Comparison of ENCODE assay signal across 23 cellular contexts in genomic region chr5:166493042-166493441, GRCh38.
"Had no signal": no experiment of that assay in that cellular context is flagged by ENCODE, and none has a peak within 500 bp of the region (broad histone marks: within the 10 kb centered on the region; RNA-seq: fewer than 3 reads in every experiment).

No MANE protein-coding gene starts in this region.

- H3K4me3 Mint-ChIP-seq: mesothelial cell of epicardium; naive thymus-derived CD4-positive, alpha-beta T cell; natural killer cell treated with Interleukin-12 subunit alpha and Interleukin-12 subunit beta and Interleukin-15 and Interleukin-18, amount 100 ng/mL, for 72 hours; stimulated activated effector memory CD8-positive, alpha-beta T cell treated with anti-CD3 and anti-CD28 coated beads, Interleukin-12 subunit alpha, Interleukin-12 subunit beta, amount 100 ng/mL, for 72 hours; stimulated activated naive CD8-positive, alpha-beta T cell treated with anti-CD3 and anti-CD28 coated beads, Interleukin-15, Interleukin-2, amounts not matched to agents 100 ng/mL and 50 ng/mL, for 24 hours; type B pancreatic cell had no signal

- H3K27ac ChIP-seq: pancreas, prostate gland, right lobe of liver, skin epidermis, spleen, suprapubic skin, tibial nerve, vagina had no signal

- DNase-seq: hippocampal formation; left cardiac atrium; mucosa of descending colon; naive thymus-derived CD4-positive, alpha-beta T cell; pancreas; posterior cingulate gyrus; retina; right lobe of liver; spleen; stimulated activated CD4-positive, alpha-beta T cell treated with anti-CD3 and anti-CD28 coated beads, Interleukin-4, amount 100 ng/mL, for 24 hours; stimulated activated naive CD4-positive, alpha-beta T cell had no signal

- H3K9me3 Mint-ChIP-seq: mesothelial cell of epicardium; natural killer cell treated with Interleukin-12 subunit alpha and Interleukin-12 subunit beta and Interleukin-15 and Interleukin-18, amount 100 ng/mL, for 72 hours; type B pancreatic cell had no signal

- H3K4me1 Mint-ChIP-seq: naive thymus-derived CD4-positive, alpha-beta T cell; stimulated activated effector memory CD8-positive, alpha-beta T cell treated with anti-CD3 and anti-CD28 coated beads, Interleukin-12 subunit alpha, Interleukin-12 subunit beta, amount 100 ng/mL, for 72 hours had no signal

- H3K27me3 Mint-ChIP-seq: naive thymus-derived CD4-positive, alpha-beta T cell; natural killer cell treated with Interleukin-12 subunit alpha and Interleukin-12 subunit beta and Interleukin-15 and Interleukin-18, amount 100 ng/mL, for 72 hours; stimulated activated naive CD8-positive, alpha-beta T cell treated with anti-CD3 and anti-CD28 coated beads, Interleukin-15, Interleukin-2, amounts not matched to agents 100 ng/mL and 50 ng/mL, for 24 hours; type B pancreatic cell had no signal

- H3K4me1 ChIP-seq: prostate gland, right lobe of liver, spleen, suprapubic skin, tibial nerve, vagina had no signal

- H3K27ac Mint-ChIP-seq: mesothelial cell of epicardium; naive thymus-derived CD4-positive, alpha-beta T cell; natural killer cell treated with Interleukin-12 subunit alpha and Interleukin-12 subunit beta and Interleukin-15 and Interleukin-18, amount 100 ng/mL, for 72 hours; stimulated activated effector memory CD8-positive, alpha-beta T cell treated with anti-CD3 and anti-CD28 coated beads, Interleukin-12 subunit alpha, Interleukin-12 subunit beta, amount 100 ng/mL, for 72 hours; stimulated activated naive CD8-positive, alpha-beta T cell treated with anti-CD3 and anti-CD28 coated beads, Interleukin-15, Interleukin-2, amounts not matched to agents 100 ng/mL and 50 ng/mL, for 24 hours; type B pancreatic cell had no signal

- H3K9me3 ChIP-seq: mucosa of descending colon, pancreas, prostate gland, right lobe of liver, suprapubic skin, tibial nerve, vagina had no signal

- H3K36me3 Mint-ChIP-seq: mesothelial cell of epicardium; naive thymus-derived CD4-positive, alpha-beta T cell; natural killer cell treated with Interleukin-12 subunit alpha and Interleukin-12 subunit beta and Interleukin-15 and Interleukin-18, amount 100 ng/mL, for 72 hours; stimulated activated effector memory CD8-positive, alpha-beta T cell treated with anti-CD3 and anti-CD28 coated beads, Interleukin-12 subunit alpha, Interleukin-12 subunit beta, amount 100 ng/mL, for 72 hours; type B pancreatic cell had no signal

- H3K27me3 ChIP-seq: pancreas, right lobe of liver, spleen, suprapubic skin, tibial nerve, vagina had no signal

- H3K4me3 ChIP-seq: lung, mucosa of descending colon, pancreas, prostate gland, right lobe of liver, skin epidermis, spleen, suprapubic skin, tibial nerve, vagina had no signal

- ATAC-seq: left lobe of liver; mucosa of descending colon; naive thymus-derived CD4-positive, alpha-beta T cell; natural killer cell treated with Interleukin-12 subunit alpha and Interleukin-12 subunit beta and Interleukin-15 and Interleukin-18, amount 100 ng/mL, for 72 hours; right lobe of liver; stimulated activated effector memory CD8-positive, alpha-beta T cell treated with anti-CD3 and anti-CD28 coated beads, Interleukin-12 subunit alpha, Interleukin-12 subunit beta, amount 100 ng/mL, for 72 hours had no signal

- H3K36me3 ChIP-seq: pancreas, prostate gland, right lobe of liver, spleen, suprapubic skin, tibial nerve, vagina had no signal
